30 cellular contexts compared by ENCODE assay signal in the genomic region with DNA sequence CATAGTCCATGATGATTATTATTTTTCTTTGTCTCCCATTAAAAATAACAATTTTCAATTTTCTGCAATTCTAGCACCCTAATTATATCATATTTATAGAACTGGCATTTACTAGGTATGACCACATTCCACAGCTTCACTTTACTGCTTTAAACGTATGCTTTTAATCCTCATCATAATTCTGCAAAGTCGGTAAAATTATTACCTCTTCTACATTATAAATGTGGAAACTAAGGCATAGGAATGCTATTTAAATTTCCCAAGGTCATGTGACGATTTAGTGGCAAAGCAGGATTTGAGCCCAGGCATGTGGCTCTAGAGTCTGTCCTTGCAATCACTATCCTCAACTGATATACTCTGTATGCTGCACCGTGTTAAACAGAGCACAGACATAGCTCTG.
A peak's percentile ranks its signal among the peaks of the same experiment; 100 is the strongest.
DNase-seq lines count a peak whose midpoint lies in the region; ATAC-seq, FAIRE-seq and TF ChIP-seq lines count a peak whose summit lies in the region.
"Had no signal": no experiment of that assay in that cellular context is flagged by ENCODE, and none has a peak within 500 bp of the region (broad histone marks: within the 10 kb centered on the region; RNA-seq: fewer than 3 reads in every experiment).

No MANE protein-coding gene starts in this region.

- no peak overlapping the region for H3K27ac ChIP-seq in A549
- no peak overlapping the region for H3K27ac ChIP-seq in IMR-90 (ENCODE audit: insufficient read depth, low read length)
- H3K27ac ChIP-seq: 22Rv1; BLaER1; BLaER1 treated with 17β-estradiol and CSF1 and Interleukin-3, amounts not matched to agents 10 nM and 100 nM; C4-2B had no signal

- TF ChIP-seq POLR2A in A549 (IDR thresholded peaks at IDR 0.05; ENCODE audit: low read length) (no peak), IMR-90 (IDR thresholded peaks at IDR 0.05; ENCODE audit: low read depth, low read length) (no peak)

- no peak for TF ChIP-seq EP300 in A549 (IDR thresholded peaks at IDR 0.05)

- no peak overlapping the region for H3K14ac ChIP-seq in IMR-90 (replicated peaks; ENCODE audit: low read depth, low read length)

- no peak overlapping the region for H2BK120ac ChIP-seq in IMR-90 (ENCODE audit: low read depth, low read length)

- BruUV-seq in IMR-90 (replicated peaks; lab: Mats Ljungman, UMichigan) = no TSS peak

- CTCF ChIA-PET in A549 (lab: Yijun Ruan, JAX) (no interaction called here), IMR-90 (lab: Yijun Ruan, JAX) (no interaction called here)

- no peak overlapping the region for H2AK5ac ChIP-seq in IMR-90 (ENCODE audit: low read depth, low read length)

- POLR2A ChIA-PET in A549 (lab: Yijun Ruan, JAX) (no interaction called here), IMR-90 (lab: Charles Lee; ENCODE audit: unreplicated experiment) (no interaction called here)

- H3K4me1 ChIP-seq in A549 = no peaks in the 10 kb centered on the region
- no peaks in the 10 kb centered on the region for H3K4me1 ChIP-seq in IMR-90 (ENCODE audit: control insufficient read depth, insufficient read depth, low read length)
- H3K4me1 ChIP-seq: BE2C, BLaER1, Caco-2 had no signal

- no peaks in the 10 kb centered on the region for H3K36me3 ChIP-seq in IMR-90 (ENCODE audit: control insufficient read depth, insufficient read depth, low read length)
- H3K36me3 ChIP-seq: BE2C; BLaER1; BLaER1 treated with 17β-estradiol and CSF1 and Interleukin-3, amounts not matched to agents 10 nM and 100 nM had no signal

- H2BK5ac ChIP-seq in IMR-90 (ENCODE audit: low read depth, low read length, poor library complexity, severe bottlenecking) = no peak overlapping the region

- H3K18ac ChIP-seq in IMR-90 (ENCODE audit: low read depth, low read length) = no peak overlapping the region

- TF ChIP-seq CTCF in A549 (IDR thresholded peaks at IDR 0.05) = no peak
- no peak for TF ChIP-seq CTCF in IMR-90 (conservative IDR thresholded peaks at IDR 0.05; ENCODE audit: low read depth, low read length)

- TF ChIP-seq RAD21 in A549 (conservative IDR thresholded peaks at IDR 0.05 in 1 of 2, IDR thresholded peaks at IDR 0.05 in 1 of 2) = no peak
- TF ChIP-seq RAD21 in IMR-90 (IDR thresholded peaks at IDR 0.05; ENCODE audit: low read length) = no peak

- H2AK9ac ChIP-seq in IMR-90 (replicated peaks; ENCODE audit: low read depth, low read length, poor library complexity) = no peak overlapping the region

- no peak for FAIRE-seq in A549 (lab: Jason Lieb, UNC)
- FAIRE-seq: A204.1, D721Med had no signal

- H4K91ac ChIP-seq in IMR-90 (ENCODE audit: insufficient read depth, low read depth, low read length) = no peak overlapping the region

- no peaks in the 10 kb centered on the region for H3K27me3 ChIP-seq in IMR-90 (ENCODE audit: control insufficient read depth, insufficient read depth, low read length)
- H3K27me3 ChIP-seq: BE2C; BLaER1; BLaER1 treated with 17β-estradiol and CSF1 and Interleukin-3, amounts not matched to agents 10 nM and 100 nM had no signal

- ATAC-seq in A549 (no peak), IMR-90 (ENCODE audit: low read depth) (no peak), GM18861 (IDR thresholded peaks at IDR 0.05; ENCODE audit: unreplicated experiment) (no peak)
- ATAC-seq: CD8-positive, alpha-beta T cell had no signal

- no peak overlapping the region for H3K4ac ChIP-seq in IMR-90 (ENCODE audit: low read depth, low read length)

- H3K9me1 ChIP-seq in IMR-90 (ENCODE audit: insufficient read depth, low read length) = no peaks in the 10 kb centered on the region

- 74% methylated on average over 4 of the region's 4 CpGs for WGBS in A549 (ENCODE audit: missing lambda C conversion rate)
- no CpG with 5 or more reads among the region's 4 CpGs for WGBS in IMR-90 (ENCODE audit: extremely low coverage in 2 of 2, insufficient read length in 1 of 2), 2 experiments

- dilution Hi-C loops in IMR-90 (cut with HindIII; ENCODE audit: low sequenced_read_pairs, unreplicated experiment) = no loop called here

- H3K4me3 ChIP-seq in A549 = no peak overlapping the region
- no peak overlapping the region for H3K4me3 ChIP-seq in IMR-90 (ENCODE audit: insufficient read depth, low read depth, low read length)
- H3K4me3 ChIP-seq: BLaER1; BLaER1 treated with 17β-estradiol and CSF1 and Interleukin-3, amounts not matched to agents 10 nM and 100 nM had no signal

- no peaks in the 10 kb centered on the region for H3K79me1 ChIP-seq in IMR-90 (ENCODE audit: low read depth in 1 of 2, low read length in 2 of 2)

- no peak overlapping the region for H4K8ac ChIP-seq in IMR-90 (ENCODE audit: low read depth in 2 of 2, low read length in 2 of 2)

- DNase-seq in A549 (ENCODE audit: low read depth in 1 of 2, low spot score in 1 of 2) (no peak), IMR-90 (no peak), mesenteric fat pad (ENCODE audit: low spot score) (no peak)
- DNase-seq: 8988T; ACHN; AML-193; BE2C; C1 segment of cervical spinal cord; Caco-2; Calu3; CD4-positive, alpha-beta memory T cell; CD4-positive, alpha-beta T cell; CD4-positive, CD25-positive, alpha-beta regulatory T cell; CD8-positive, alpha-beta memory T cell; CD8-positive, alpha-beta T cell; COR-L47; DMS 273 treated with DMSO at 0.1 percent for 48 hours; DMS153; DMS53; DMS79; DMS79 treated with DMSO at 0.1 percent for 48 hours; DND-41; EL had no signal

- no peak overlapping the region for H3K9ac ChIP-seq in IMR-90 (ENCODE audit: low read depth, low read length)
- H3K9ac ChIP-seq: BLaER1; BLaER1 treated with 17β-estradiol and CSF1 and Interleukin-3, amounts not matched to agents 10 nM and 100 nM had no signal

- no peak overlapping the region for H4K5ac ChIP-seq in IMR-90 (ENCODE audit: low read depth, low read length)

- in situ Hi-C loops in IMR-90 (cut with MboI; ENCODE audit: low sequenced_read_pairs) = no loop called here

- H2BK15ac ChIP-seq in IMR-90 (ENCODE audit: low read depth, low read length) = no peak overlapping the region

- intact Hi-C loops in IMR-90 (cut with micrococcal nuclease) = no loop called here

- H3K4me2 ChIP-seq in A549 (no peak overlapping the region), IMR-90 (ENCODE audit: low read depth, low read length) (no peak overlapping the region)
- H3K4me2 ChIP-seq: BLaER1; BLaER1 treated with 17β-estradiol and CSF1 and Interleukin-3, amounts not matched to agents 10 nM and 100 nM had no signal

- H2BK20ac ChIP-seq in IMR-90 (ENCODE audit: low read depth, low read length) = no peak overlapping the region

- no peak overlapping the region for H3K23ac ChIP-seq in IMR-90 (ENCODE audit: low read depth, low read length)

- H3K9me3 ChIP-seq in A549 (peaks cover 2% of the 10 kb centered on the region; the same call in 2 of the 3 replicates), IMR-90 (ENCODE audit: control insufficient read depth, insufficient read depth, low read length) (no peaks in the 10 kb centered on the region)
- H3K9me3 ChIP-seq: BE2C, Caco-2 had no signal

- H2AFZ ChIP-seq in IMR-90 (replicated peaks; ENCODE audit: low read length, poor library complexity) = no peak overlapping the region

- H4K20me1 ChIP-seq in IMR-90 (ENCODE audit: insufficient read depth, low read length) = no peaks in the 10 kb centered on the region
- H4K20me1 ChIP-seq: BLaER1; BLaER1 treated with 17β-estradiol and CSF1 and Interleukin-3, amounts not matched to agents 10 nM and 100 nM had no signal

- no peak overlapping the region for H3K56ac ChIP-seq in IMR-90 (ENCODE audit: extremely low read depth, insufficient read depth, low read length)

TF ChIP-seq in A549, 52 proteins besides CTCF, POLR2A, EP300 and RAD21:
- TF ChIP-seq MAFK (IDR thresholded peaks at IDR 0.05; ENCODE audit: partially characterized antibody) (peak; percentile 57), HOXB13 (CRISPR knock-in tag; IDR thresholded peaks at IDR 0.05; ENCODE audit: low read depth) (no peak)

TF ChIP-seq in IMR-90, 13 proteins besides CTCF, POLR2A, EP300 and RAD21:
- TF ChIP-seq SMC3 (IDR thresholded peaks at IDR 0.05; ENCODE audit: low read depth, low read length) (no peak), MAZ (IDR thresholded peaks at IDR 0.05; ENCODE audit: borderline replicate concordance, low read depth, low read length) (no peak), BHLHE40 (IDR thresholded peaks at IDR 0.05; ENCODE audit: low read depth, low read length) (no peak), MAFK (IDR thresholded peaks at IDR 0.05; ENCODE audit: low read depth, low read length) (peak; percentile 56)
